In the genomic region with DNA sequence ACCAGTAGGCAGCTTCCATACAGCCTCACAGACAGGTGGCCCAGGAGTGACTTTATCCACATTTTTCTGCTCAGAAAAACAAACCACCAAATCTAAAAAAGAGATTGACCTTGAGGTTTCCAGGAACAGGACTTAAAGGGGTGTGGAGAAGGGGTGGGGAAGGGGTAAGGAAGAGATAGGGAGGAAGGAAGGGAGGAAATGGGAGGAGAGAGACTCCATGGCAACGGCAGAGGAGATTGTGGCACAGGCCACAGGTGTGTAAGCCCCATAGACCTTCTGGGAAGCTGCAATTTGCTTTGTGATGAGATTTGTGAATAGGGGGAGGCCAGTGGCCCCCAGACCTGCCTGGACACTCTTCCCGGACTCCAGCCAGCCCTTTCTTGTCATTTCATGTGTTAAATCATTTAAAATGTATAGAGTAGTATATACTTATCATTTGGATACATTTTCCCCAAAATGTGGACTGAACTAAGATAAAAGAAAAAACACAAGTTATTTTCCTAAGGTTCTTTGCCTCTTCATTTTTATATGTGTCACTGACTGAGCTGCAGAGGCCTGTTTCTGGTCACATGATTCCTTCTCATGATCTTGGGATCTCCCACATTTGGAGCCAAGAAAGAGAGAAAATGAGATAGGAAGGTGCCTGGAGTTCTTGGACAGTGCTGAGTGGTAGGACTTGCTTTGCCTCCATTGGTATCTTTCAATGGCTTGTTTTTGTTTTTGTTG, we compare ENCODE assay signal across 19 cellular contexts. TPM values are rescaled to one million over a fixed set of nuclear protein-coding genes. Genes with fewer than 3 reads are reported as not detected.
DNase-seq lines count a peak whose midpoint lies in the region; ATAC-seq lines count a peak whose summit lies in the region.
"Had no signal": no experiment of that assay in that cellular context is flagged by ENCODE, and none has a peak within 500 bp of the region (broad histone marks: within the 10 kb centered on the region; RNA-seq: fewer than 3 reads in every experiment).

No MANE protein-coding gene starts in this region.

- peaks cover 2% of the 10 kb centered on the region for H3K4me1 Mint-ChIP-seq in activated T-cell treated with anti-CD3 and anti-CD28 coated beads, Interleukin-2, amount 50 U/mL, for 24 hours (ENCODE audit: low read depth)
- H3K4me1 Mint-ChIP-seq in activated T-cell treated with anti-CD3 and anti-CD28 coated beads, Interleukin-2, amount 50 U/mL, for 72 hours (ENCODE audit: low read depth), result peaks cover 9% of the 10 kb centered on the region
- H3K4me1 Mint-ChIP-seq: CD4-positive, alpha-beta memory T cell had no signal

- ATAC-seq in sciatic nerve, result peak; percentile 72
- ATAC-seq in activated T-cell treated with anti-CD3 and anti-CD28 coated beads, Interleukin-2, amount 50 U/mL, for 72 hours (replicated peaks in 1 of 2), result no peak
- ATAC-seq: PC-3 had no signal

- peaks cover 25% of the 10 kb centered on the region for H3K27me3 Mint-ChIP-seq in activated T-cell treated with anti-CD3 and anti-CD28 coated beads, Interleukin-2, amount 50 U/mL, for 24 hours
- peaks cover 41% of the 10 kb centered on the region for H3K27me3 Mint-ChIP-seq in activated T-cell treated with anti-CD3 and anti-CD28 coated beads, Interleukin-2, amount 50 U/mL, for 72 hours (ENCODE audit: low read depth)

- DNase-seq in NCI-H1417 (lab: John Stamatoyannopoulos, UW) (peak in 2 of 3 experiments; percentile 18 to 53), NCI-H1417 treated with DMSO at 0.1 percent for 48 hours (lab: John Stamatoyannopoulos, UW) (no peak), NCI-H146 (lab: John Stamatoyannopoulos, UW) (peak; percentile 44), fibroblast of gingiva (ENCODE audit: low read depth) (peak; percentile 13), sciatic nerve (ENCODE audit: low spot score) (no peak)
- DNase-seq in activated T-cell treated with anti-CD3 and anti-CD28 coated beads, Interleukin-2, amount 50 U/mL, for 24 hours, result no peak
- DNase-seq in activated CD4-positive, alpha-beta T cell treated with anti-CD3 and anti-CD28 coated beads for 1 hour, result no peak
- no peak for DNase-seq in activated T-cell treated with anti-CD3 and anti-CD28 coated beads, Interleukin-2, amount 50 U/mL, for 72 hours
- DNase-seq: Calu3; CD4-positive, alpha-beta memory T cell; DMS53; KBM-7; MV-4-11; NCI-H1436; NCI-H2107; NCI-H345; NCI-H526 treated with DMSO at 0.1 percent for 48 hours; PC-3 had no signal

- no peak overlapping the region for H3K4me3 Mint-ChIP-seq in activated T-cell treated with anti-CD3 and anti-CD28 coated beads, Interleukin-2, amount 50 U/mL, for 24 hours
- no peak overlapping the region for H3K4me3 Mint-ChIP-seq in activated T-cell treated with anti-CD3 and anti-CD28 coated beads, Interleukin-2, amount 50 U/mL, for 72 hours
- H3K4me3 Mint-ChIP-seq: CD4-positive, alpha-beta memory T cell had no signal

- no peak overlapping the region for H3K27ac Mint-ChIP-seq in activated T-cell treated with anti-CD3 and anti-CD28 coated beads, Interleukin-2, amount 50 U/mL, for 24 hours
- H3K27ac Mint-ChIP-seq in activated T-cell treated with anti-CD3 and anti-CD28 coated beads, Interleukin-2, amount 50 U/mL, for 72 hours, result no peak overlapping the region
- H3K27ac Mint-ChIP-seq: CD4-positive, alpha-beta memory T cell had no signal

- intact Hi-C loops in sciatic nerve (cut with DNase I), result no loop called here

- no peaks in the 10 kb centered on the region for H3K9me3 Mint-ChIP-seq in activated T-cell treated with anti-CD3 and anti-CD28 coated beads, Interleukin-2, amount 50 U/mL, for 24 hours
- H3K9me3 Mint-ChIP-seq in activated T-cell treated with anti-CD3 and anti-CD28 coated beads, Interleukin-2, amount 50 U/mL, for 72 hours, result no peaks in the 10 kb centered on the region
- H3K9me3 Mint-ChIP-seq: CD4-positive, alpha-beta memory T cell had no signal

- no peaks in the 10 kb centered on the region for H3K36me3 Mint-ChIP-seq in activated T-cell treated with anti-CD3 and anti-CD28 coated beads, Interleukin-2, amount 50 U/mL, for 24 hours (ENCODE audit: low read depth)
- no peaks in the 10 kb centered on the region for H3K36me3 Mint-ChIP-seq in activated T-cell treated with anti-CD3 and anti-CD28 coated beads, Interleukin-2, amount 50 U/mL, for 72 hours (ENCODE audit: insufficient read depth in 2 of 2)
- H3K36me3 Mint-ChIP-seq: CD4-positive, alpha-beta memory T cell had no signal

RNA-seq across cellular contexts. Expression of gene CLIC6, which starts 55.5 kb away (rescaled TPM):
- 4.7 TPM for total RNA-seq in sciatic nerve
- total RNA-seq in activated T-cell treated with anti-CD3 and anti-CD28 coated beads, Interleukin-2, amount 50 U/mL, for 72 hours, result 1 to 10 TPM in 1 of 2 donors, under 1 TPM in 1; 0.82 to 1.6 TPM
- total RNA-seq: PC-3, SJSA1 had no signal

Comparison
In these comparisons a context has a peak if more than half of its experiments do, and no peak if none do; other contexts are left out.
1. DNase-seq: peak in NCI-H1417 (2 of 3), NCI-H146 (single experiment) and fibroblast of gingiva (single experiment); none in NCI-H1417 treated with DMSO at 0.1 percent for 48 hours (single experiment), sciatic nerve (single experiment), activated T-cell treated with anti-CD3 and anti-CD28 coated beads, Interleukin-2, amount 50 U/mL, for 24 hours (single experiment), activated CD4-positive, alpha-beta T cell treated with anti-CD3 and anti-CD28 coated beads for 1 hour (single experiment) and activated T-cell treated with anti-CD3 and anti-CD28 coated beads, Interleukin-2, amount 50 U/mL, for 72 hours (0 of 2).